In genomic region chr6:156336096-156336495, GRCh38 we compare ENCODE assay signal across 2 cellular contexts.
TF ChIP-seq lines count a peak whose summit lies in the region.

No MANE protein-coding gene starts in this region.

TF ChIP-seq in IMR-90, 13 proteins besides CTCF, POLR2A, EP300 and RAD21:
- TF ChIP-seq RCOR1 (IDR thresholded peaks at IDR 0.05; ENCODE audit: insufficient replicate concordance, low read length) (no peak), MXI1 (IDR thresholded peaks at IDR 0.05; ENCODE audit: borderline replicate concordance, low read depth, low read length) (no peak), CHD1 (IDR thresholded peaks at IDR 0.05; ENCODE audit: low read depth, low read length) (no peak), MAFK (IDR thresholded peaks at IDR 0.05; ENCODE audit: low read depth, low read length) (no peak), NFE2L2 (IDR thresholded peaks at IDR 0.05; ENCODE audit: low read depth, low read length) (no peak), ELK1 (IDR thresholded peaks at IDR 0.05; ENCODE audit: borderline replicate concordance, low read depth, low read length) (no peak), FOS (IDR thresholded peaks at IDR 0.05; ENCODE audit: low read depth, low read length) (no peak), SMC3 (IDR thresholded peaks at IDR 0.05; ENCODE audit: low read depth, low read length) (no peak), BHLHE40 (IDR thresholded peaks at IDR 0.05; ENCODE audit: low read depth, low read length) (no peak), CEBPB (IDR thresholded peaks at IDR 0.05; ENCODE audit: low read depth, low read length) (no peak), RFX5 (IDR thresholded peaks at IDR 0.05; ENCODE audit: low read depth, low read length) (no peak), MAZ (IDR thresholded peaks at IDR 0.05; ENCODE audit: borderline replicate concordance, low read depth, low read length) (no peak), USF2 (IDR thresholded peaks at IDR 0.05; ENCODE audit: low read depth, low read length) (no peak)

TF ChIP-seq in K562, 482 proteins besides CTCF, POLR2A, EP300 and RAD21:
- peak; percentile 85 for TF ChIP-seq RFX1 (IDR thresholded peaks at IDR 0.05)
- no peak for TF ChIP-seq THRA (IDR thresholded peaks at IDR 0.05)
